ENCODE assay signal across 13 cellular contexts in the genomic region with DNA sequence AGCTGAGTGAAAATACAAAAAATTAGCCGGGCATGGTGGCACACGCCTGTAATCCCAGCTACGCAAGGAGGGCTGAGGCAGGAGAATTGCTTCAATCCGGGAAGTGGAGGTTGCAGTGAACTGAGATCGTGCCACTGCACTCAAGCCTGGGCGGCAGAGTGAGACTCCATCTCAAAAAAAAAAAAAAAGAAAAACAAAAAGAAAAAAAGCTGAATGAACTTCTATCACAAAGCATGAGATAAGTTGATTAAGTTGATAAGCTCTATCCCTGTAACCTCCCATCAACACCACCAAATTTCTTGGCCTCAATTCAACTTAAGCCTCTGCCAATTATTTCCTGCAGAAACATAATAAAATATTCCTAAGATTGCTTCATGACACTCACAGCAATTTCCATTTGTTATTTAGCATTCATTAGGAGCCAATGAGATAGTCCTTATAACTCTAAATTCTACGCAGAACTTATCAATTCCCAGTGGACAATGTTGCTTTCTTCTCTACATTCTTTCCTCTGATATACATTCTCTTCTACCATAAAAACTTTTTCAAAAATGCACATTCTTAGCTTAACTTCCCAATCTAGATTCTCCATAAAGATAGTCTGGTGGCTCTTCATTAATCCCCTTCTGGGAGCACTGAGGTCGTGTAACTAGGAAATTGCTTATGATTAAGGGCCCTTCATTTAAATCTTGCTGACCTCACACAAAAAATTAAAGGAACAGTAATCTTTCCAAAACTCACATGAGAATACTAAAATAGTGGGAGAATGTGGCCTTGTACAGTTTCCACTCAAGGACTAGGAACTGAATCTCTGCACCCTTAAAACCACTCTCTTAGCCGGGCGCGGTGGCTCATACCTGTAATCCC. TPM values are rescaled to one million over a fixed set of nuclear protein-coding genes. Genes with fewer than 3 reads are reported as not detected.
DNase-seq lines count a peak whose midpoint lies in the region; ATAC-seq and TF ChIP-seq lines count a peak whose summit lies in the region.
"Had no signal": no experiment of that assay in that cellular context is flagged by ENCODE, and none has a peak within 500 bp of the region (broad histone marks: within the 10 kb centered on the region; RNA-seq: fewer than 3 reads in every experiment).

No MANE protein-coding gene starts in this region.

- TF ChIP-seq POLR2A in vagina (IDR thresholded peaks at IDR 0.05): no peak

- H3K27me3 Mint-ChIP-seq in activated T-helper 2 cell treated with anti-CD3 and anti-CD28 coated beads, Interferon-gamma antibody, Interleukin-2, Interleukin-4, amounts not matched to agents 10 μg/mL and 5 μg/mL and 100 μg/mL, durations not matched to agents 14 hours and 24 hours and 36 hours (ENCODE audit: low read depth): no peaks in the 10 kb centered on the region
- H3K27me3 Mint-ChIP-seq: activated B cell treated with CpG ODN at 0.5 μM for 24 hours had no signal

- ATAC-seq in heart right ventricle (no peak), Right ventricle myocardium superior (ENCODE audit: poor library complexity) (no peak), lower lobe of right lung (no peak), GM18511 (IDR thresholded peaks at IDR 0.05; ENCODE audit: unreplicated experiment) (no peak)

- H3K27ac Mint-ChIP-seq in activated T-helper 2 cell treated with anti-CD3 and anti-CD28 coated beads, Interferon-gamma antibody, Interleukin-2, Interleukin-4, amounts not matched to agents 10 μg/mL and 5 μg/mL and 100 μg/mL, durations not matched to agents 14 hours and 24 hours and 36 hours: no peak overlapping the region
- H3K27ac Mint-ChIP-seq: activated B cell treated with CpG ODN at 0.5 μM for 24 hours had no signal

- H3K36me3 Mint-ChIP-seq in activated T-helper 2 cell treated with anti-CD3 and anti-CD28 coated beads, Interferon-gamma antibody, Interleukin-2, Interleukin-4, amounts not matched to agents 10 μg/mL and 5 μg/mL and 100 μg/mL, durations not matched to agents 14 hours and 24 hours and 36 hours (ENCODE audit: low read depth): peaks cover 26% of the 10 kb centered on the region

- H3K4me3 Mint-ChIP-seq in activated T-helper 2 cell treated with anti-CD3 and anti-CD28 coated beads, Interferon-gamma antibody, Interleukin-2, Interleukin-4, amounts not matched to agents 10 μg/mL and 5 μg/mL and 100 μg/mL, durations not matched to agents 14 hours and 24 hours and 36 hours (ENCODE audit: low read depth): peak overlapping the region; percentile 31

- DNase-seq in heart right ventricle (no peak), Right ventricle myocardium superior (no peak), lower lobe of right lung (no peak), vagina (ENCODE audit: extremely low spot score in 2 of 2) (no peak), superior temporal gyrus (ENCODE audit: extremely low spot score) (no peak), EL (no peak)
- DNase-seq in activated T-helper 2 cell treated with anti-CD3 and anti-CD28 coated beads, Interferon-gamma antibody, Interleukin-2, Interleukin-4, amounts not matched to agents 10 μg/mL and 5 μg/mL and 100 μg/mL, durations not matched to agents 14 hours and 24 hours and 36 hours (ENCODE audit: low spot score): no peak
- DNase-seq: activated B cell treated with CpG ODN at 0.5 μM for 24 hours, anterior cingulate cortex, NCI-H774, small intestine had no signal

- H3K4me1 ChIP-seq in heart right ventricle: peaks cover 6 to 61% (median 49%) of the 10 kb centered on the region in 9 donors
- peaks cover 49% of the 10 kb centered on the region for H3K4me1 ChIP-seq in lower lobe of right lung
- peaks cover 57% of the 10 kb centered on the region for H3K4me1 ChIP-seq in vagina

- H3K27ac ChIP-seq in heart right ventricle: peak overlapping the region in 6 of 10 donors; percentile 0 to 29 (median 7)
- H3K27ac ChIP-seq in lower lobe of right lung: peak overlapping the region; percentile 28
- peak overlapping the region; percentile 4 for H3K27ac ChIP-seq in vagina

- WGBS in heart right ventricle, 2 donors: 49 to 60% methylated on average over 11 of the region's 11 CpGs

- H3K36me3 ChIP-seq in heart right ventricle: peaks cover 0 to 15% (median 0%) of the 10 kb centered on the region in 9 donors
- no peaks in the 10 kb centered on the region for H3K36me3 ChIP-seq in lower lobe of right lung
- H3K36me3 ChIP-seq in vagina: no peaks in the 10 kb centered on the region

- no peaks in the 10 kb centered on the region for H3K27me3 ChIP-seq in heart right ventricle
- H3K27me3 ChIP-seq in lower lobe of right lung (ENCODE audit: low read depth): no peaks in the 10 kb centered on the region
- no peaks in the 10 kb centered on the region for H3K27me3 ChIP-seq in vagina

- intact Hi-C loops in heart right ventricle (cut with DNase I): loop anchor here in 1 of 10 donors (5.0 kb wide), 1 partner anchor 39 kb away; no protein-coding TSS in a partner anchor
- intact Hi-C loops in Right ventricle myocardium superior (cut with DNase I): no loop called here
- intact Hi-C loops in activated T-helper 2 cell treated with anti-CD3 and anti-CD28 coated beads, Interferon-gamma antibody, Interleukin-2, Interleukin-4, amounts not matched to agents 10 μg/mL and 5 μg/mL and 100 μg/mL, durations not matched to agents 14 hours and 24 hours and 36 hours (cut with micrococcal nuclease): no loop called here
- intact Hi-C loops in lower lobe of right lung (cut with DNase I): no loop called here
- intact Hi-C loops in vagina (cut with DNase I): no loop called here

- H3K9me3 ChIP-seq in heart right ventricle (no peaks in the 10 kb centered on the region), lower lobe of right lung (no peaks in the 10 kb centered on the region), vagina (no peaks in the 10 kb centered on the region)

- H3K4me3 ChIP-seq in heart right ventricle (peak overlapping the region in 2 of 10 donors; percentile 8 to 9), lower lobe of right lung (peak overlapping the region; percentile 20), vagina (no peak overlapping the region)
- H3K4me3 ChIP-seq: lung had no signal

- TF ChIP-seq CTCF in heart right ventricle (IDR thresholded peaks at IDR 0.05) (no peak), lower lobe of right lung (IDR thresholded peaks at IDR 0.05) (no peak), vagina (IDR thresholded peaks at IDR 0.05) (no peak)

- no peaks in the 10 kb centered on the region for H3K9me3 Mint-ChIP-seq in activated T-helper 2 cell treated with anti-CD3 and anti-CD28 coated beads, Interferon-gamma antibody, Interleukin-2, Interleukin-4, amounts not matched to agents 10 μg/mL and 5 μg/mL and 100 μg/mL, durations not matched to agents 14 hours and 24 hours and 36 hours
- H3K9me3 Mint-ChIP-seq: activated B cell treated with CpG ODN at 0.5 μM for 24 hours had no signal

- peaks cover 34% of the 10 kb centered on the region for H3K4me1 Mint-ChIP-seq in activated T-helper 2 cell treated with anti-CD3 and anti-CD28 coated beads, Interferon-gamma antibody, Interleukin-2, Interleukin-4, amounts not matched to agents 10 μg/mL and 5 μg/mL and 100 μg/mL, durations not matched to agents 14 hours and 24 hours and 36 hours (ENCODE audit: low read depth)

RNA-seq across cellular contexts. Expression of gene AMBRA1, which starts 2.9 kb away (rescaled TPM):
- total RNA-seq in heart right ventricle: 10 to 100 TPM; 11.7 to 23.3 (median 17.1) TPM
- 1 to 10 TPM; 5.2 to 7.5 TPM for polyA plus RNA-seq in heart right ventricle
- total RNA-seq in Right ventricle myocardium superior: 12.3 TPM
- total RNA-seq in activated T-helper 2 cell treated with anti-CD3 and anti-CD28 coated beads, Interferon-gamma antibody, Interleukin-2, Interleukin-4, amounts not matched to agents 10 μg/mL and 5 μg/mL and 100 μg/mL, durations not matched to agents 14 hours and 24 hours and 36 hours: 31.5 and 32.7 TPM in 2 replicates
- total RNA-seq in lower lobe of right lung: 39.9 TPM
- 40.0 TPM for total RNA-seq in vagina

RNA-seq across cellular contexts. Expression of gene HARBI1, which starts 26.1 kb away (rescaled TPM):
- 1 to 10 TPM; 2.6 to 4.4 (median 3.2) TPM for total RNA-seq in heart right ventricle
- 1 to 10 TPM; 1.7 to 2.5 TPM for polyA plus RNA-seq in heart right ventricle
- total RNA-seq in Right ventricle myocardium superior: 1.9 TPM
- 3.8 and 4.7 TPM in 2 replicates for total RNA-seq in activated T-helper 2 cell treated with anti-CD3 and anti-CD28 coated beads, Interferon-gamma antibody, Interleukin-2, Interleukin-4, amounts not matched to agents 10 μg/mL and 5 μg/mL and 100 μg/mL, durations not matched to agents 14 hours and 24 hours and 36 hours
- 6.3 TPM for total RNA-seq in lower lobe of right lung
- 1.5 TPM for total RNA-seq in vagina

RNA-seq across cellular contexts. Expression of gene ATG13, which starts 26.4 kb away (rescaled TPM):
- total RNA-seq in heart right ventricle (10 to 100 TPM; 35.7 to 50.6 (median 42.5) TPM), Right ventricle myocardium superior (37.4 TPM), lower lobe of right lung (54.4 TPM), vagina (39.0 TPM)
- polyA plus RNA-seq in heart right ventricle: 10 to 100 TPM; 25.8 to 28.6 TPM
- 58.0 and 58.1 TPM in 2 replicates for total RNA-seq in activated T-helper 2 cell treated with anti-CD3 and anti-CD28 coated beads, Interferon-gamma antibody, Interleukin-2, Interleukin-4, amounts not matched to agents 10 μg/mL and 5 μg/mL and 100 μg/mL, durations not matched to agents 14 hours and 24 hours and 36 hours
